In the genomic region with DNA sequence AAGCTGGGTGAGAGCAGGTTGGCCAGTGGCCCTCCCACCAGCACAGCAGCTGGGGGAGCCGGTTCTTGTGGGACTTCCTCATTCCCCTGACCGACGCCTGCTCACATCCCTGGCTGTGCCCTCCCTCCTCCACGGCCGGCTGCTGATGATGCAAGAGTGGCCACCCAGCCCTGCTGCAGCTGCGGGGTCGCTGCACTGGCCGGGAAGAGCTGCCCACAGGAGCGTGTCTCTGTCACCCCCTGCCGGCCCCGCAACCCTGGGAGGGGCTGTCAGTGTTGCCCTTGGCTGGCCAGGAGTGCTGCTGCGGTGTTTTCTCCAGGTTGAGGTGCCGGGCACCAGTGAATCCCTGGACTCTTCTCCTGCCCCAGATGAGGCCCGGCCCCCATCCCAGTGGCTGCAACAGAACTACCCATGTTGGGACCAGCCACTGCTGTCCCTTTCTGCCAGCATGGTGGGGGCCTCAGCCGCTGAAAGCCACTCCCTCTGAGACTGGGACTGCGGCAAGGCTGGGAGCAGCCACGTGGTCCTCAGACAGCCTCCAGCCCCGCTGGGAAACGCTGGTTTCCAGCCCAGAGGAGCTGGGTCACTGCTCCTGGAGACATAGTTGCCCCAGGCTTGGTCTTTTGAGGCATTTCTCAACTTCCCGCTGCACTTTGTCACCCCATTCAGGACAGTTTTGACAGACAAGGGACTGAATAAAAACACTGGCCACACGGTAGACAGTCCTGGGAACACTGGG, we compare ENCODE assay signal across 8 cellular contexts. TPM values are rescaled to one million over a fixed set of nuclear protein-coding genes. Genes with fewer than 3 reads are reported as not detected.
DNase-seq lines count a peak whose midpoint lies in the region; ATAC-seq and TF ChIP-seq lines count a peak whose summit lies in the region.

No MANE protein-coding gene starts in this region.

- H3K27me3 ChIP-seq in GM06990 (replicated peaks; ENCODE audit: control insufficient read depth, insufficient read depth, low read length) (no peaks in the 10 kb centered on the region), mammary epithelial cell (ENCODE audit: insufficient read depth, low read length) (no peaks in the 10 kb centered on the region), lower lobe of right lung (ENCODE audit: low read depth) (no peaks in the 10 kb centered on the region), transverse colon (no peaks in the 10 kb centered on the region)

- H3K9ac ChIP-seq in mammary epithelial cell (ENCODE audit: insufficient read depth, low read length), result no peak overlapping the region

- intact Hi-C loops in mammary epithelial cell (cut with micrococcal nuclease), result no loop called here
- intact Hi-C loops in lower lobe of right lung (cut with DNase I), result no loop called here
- intact Hi-C loops in transverse colon (cut with DNase I; ENCODE audit: low total_unique reads), result no loop called here

- 11% methylated on average over 19 of the region's 21 CpGs for WGBS in mammary epithelial cell (ENCODE audit: low coverage, missing lambda C conversion rate)
- WGBS in transverse colon (ENCODE audit: low coverage in 1 of 2), 2 donors, result 19 to 33% methylated on average over 1 to 20 of the region's 21 CpGs

- peak overlapping the region; percentile 60 for H3K4me3 ChIP-seq in GM06990 (replicated peaks; ENCODE audit: low read depth, low read length)
- no peak overlapping the region for H3K4me3 ChIP-seq in mammary epithelial cell (replicated peaks in 1 of 3; ENCODE audit: insufficient read depth in 1 of 3, low read depth in 2 of 3, low read length in 3 of 3)
- peak overlapping the region; percentile 47 for H3K4me3 ChIP-seq in lower lobe of right lung
- peak overlapping the region in 2 of 4 donors; percentile 12 to 22 for H3K4me3 ChIP-seq in transverse colon

- no TSS peak for BruUV-seq in mammary epithelial cell (replicated peaks; lab: Mats Ljungman, UMichigan)

- in situ Hi-C loops in mammary epithelial cell (cut with MboI; ENCODE audit: low sequenced_read_pairs in 2 of 2) (no loop called here), transverse colon (cut with MboI; ENCODE audit: low pct_ligation_motif_present in 1 of 4, low pct_unique_long_range_greater_than_20kb in 1 of 4, low sequenced_read_pairs in 3 of 4) (no loop called here)

- no peak for DNase-seq in GM06990 (ENCODE audit: extremely low read depth, insufficient read length)
- peak; percentile 66 for DNase-seq in NCI-H69 (lab: John Stamatoyannopoulos, UW)
- peak; percentile 26 for DNase-seq in mammary epithelial cell
- peak; percentile 88 for DNase-seq in lower lobe of right lung
- DNase-seq in transverse colon, result peak; percentile 49

- TF ChIP-seq CTCF in GM06990 (IDR thresholded peaks at IDR 0.05; ENCODE audit: insufficient read depth, low read length, poor library complexity, severe bottlenecking) (peak; percentile 27), mammary epithelial cell (conservative IDR thresholded peaks at IDR 0.05 in 1 of 2, IDR thresholded peaks at IDR 0.05 in 1 of 2; ENCODE audit: extremely low read depth in 1 of 2, insufficient read depth in 1 of 2, low read depth in 1 of 2, low read length in 2 of 2) (peak in 1 of 2 donors; percentile 24), lower lobe of right lung (IDR thresholded peaks at IDR 0.05) (peak; percentile 21), transverse colon (IDR thresholded peaks at IDR 0.05) (no peak)

- TF ChIP-seq EP300 in transverse colon (IDR thresholded peaks at IDR 0.05; ENCODE audit: low read depth), result no peak

- H3K4me1 ChIP-seq in mammary epithelial cell (ENCODE audit: insufficient read depth, low read length), result peaks cover 15% of the 10 kb centered on the region
- peaks cover 15% of the 10 kb centered on the region for H3K4me1 ChIP-seq in lower lobe of right lung
- H3K4me1 ChIP-seq in transverse colon, result peaks cover 0 to 12% (median 6%) of the 10 kb centered on the region in 4 donors

- peak overlapping the region; percentile 42 for H3K4me2 ChIP-seq in mammary epithelial cell (ENCODE audit: insufficient read depth, low read depth, low read length)

- CTCF ChIA-PET in mammary epithelial cell (lab: Charles Lee; ENCODE audit: low non-redundant PET), result no interaction called here

- H3K79me2 ChIP-seq in mammary epithelial cell (ENCODE audit: insufficient read depth, low read length), result no peaks in the 10 kb centered on the region

- no peaks in the 10 kb centered on the region for H3K9me3 ChIP-seq in mammary epithelial cell (replicated peaks; ENCODE audit: insufficient read depth, low read length)
- no peaks in the 10 kb centered on the region for H3K9me3 ChIP-seq in lower lobe of right lung
- H3K9me3 ChIP-seq in transverse colon, result no peaks in the 10 kb centered on the region

- peak overlapping the region; percentile 33 for H2AFZ ChIP-seq in mammary epithelial cell (ENCODE audit: low read depth, low read length)

- dilution Hi-C loops in mammary epithelial cell (cut with HindIII; ENCODE audit: low sequenced_read_pairs), result no loop called here

- H4K20me1 ChIP-seq in mammary epithelial cell (ENCODE audit: insufficient read depth, low read length), result no peaks in the 10 kb centered on the region

- H3K27ac ChIP-seq in mammary epithelial cell (ENCODE audit: insufficient read depth, low read depth, low read length) (no peak overlapping the region), lower lobe of right lung (peak overlapping the region; percentile 75), transverse colon (peak overlapping the region; percentile 25 to 43 (median 30))

- peaks cover 11% of the 10 kb centered on the region for H3K36me3 ChIP-seq in GM06990 (ENCODE audit: control insufficient read depth, insufficient read depth, low read length)
- H3K36me3 ChIP-seq in mammary epithelial cell (ENCODE audit: insufficient read depth, low read length), result no peaks in the 10 kb centered on the region
- no peaks in the 10 kb centered on the region for H3K36me3 ChIP-seq in lower lobe of right lung
- no peaks in the 10 kb centered on the region for H3K36me3 ChIP-seq in transverse colon

- ATAC-seq in lower lobe of right lung (peak; percentile 78 to 86), GM21447 (IDR thresholded peaks at IDR 0.05; ENCODE audit: unreplicated experiment) (no peak), HG03571 (IDR thresholded peaks at IDR 0.05; ENCODE audit: unreplicated experiment) (no peak), HG03175 (IDR thresholded peaks at IDR 0.05; ENCODE audit: unreplicated experiment) (no peak)

- TF ChIP-seq POLR2A in transverse colon (IDR thresholded peaks at IDR 0.05), result no peak

RNA-seq across cellular contexts. Expression of a gene that starts 0.7 kb away (rescaled TPM):
- total RNA-seq in mammary epithelial cell, result 1 to 10 TPM in 1 of 2 donors, under 1 TPM in 1; 0.47 to 1.0 TPM
- polyA plus RNA-seq in mammary epithelial cell, result 0.14 TPM
- polyA minus RNA-seq in mammary epithelial cell, result not detected
- total RNA-seq in lower lobe of right lung, result 15.0 TPM
- 1 to 10 TPM; 1.1 to 5.6 (median 2.0) TPM for total RNA-seq in transverse colon

RNA-seq across cellular contexts. Expression of a gene that starts 9.2 kb away (rescaled TPM):
- total RNA-seq in mammary epithelial cell (10 to 100 TPM; 11.7 to 33.9 TPM), lower lobe of right lung (12.9 TPM), transverse colon (10 to 100 TPM in 2 of 4 donors, 1 to 10 TPM in 2; 6.7 to 17.3 (median 10.4) TPM)
- polyA plus RNA-seq in mammary epithelial cell, result 13.8 TPM
- not detected for polyA minus RNA-seq in mammary epithelial cell

RNA-seq across cellular contexts. Expression of a gene that starts 27.2 kb away (rescaled TPM):
- total RNA-seq in mammary epithelial cell (1 to 10 TPM; 7.0 to 9.2 TPM), lower lobe of right lung (7.4 TPM), transverse colon (10 to 100 TPM in 2 of 4 donors, 1 to 10 TPM in 2; 6.0 to 14.5 (median 10.1) TPM)
- polyA plus RNA-seq in mammary epithelial cell, result 2.9 TPM
- polyA minus RNA-seq in mammary epithelial cell, result 0.52 TPM

RNA-seq across cellular contexts. Expression of a gene that starts 37.7 kb away (rescaled TPM):
- total RNA-seq in mammary epithelial cell (10 to 100 TPM; 28.5 to 62.0 TPM), lower lobe of right lung (34.3 TPM), transverse colon (10 to 100 TPM; 23.6 to 74.6 (median 40.9) TPM)
- polyA plus RNA-seq in mammary epithelial cell, result 37.1 TPM
- polyA minus RNA-seq in mammary epithelial cell, result 38.7 TPM

RNA-seq across cellular contexts. Expression of a gene that starts 37.7 kb away (rescaled TPM):
- 10 to 100 TPM; 41.7 to 68.8 TPM for total RNA-seq in mammary epithelial cell
- polyA plus RNA-seq in mammary epithelial cell, result 69.4 TPM
- 47.2 TPM for polyA minus RNA-seq in mammary epithelial cell
- total RNA-seq in lower lobe of right lung, result 43.2 TPM
- 10 to 100 TPM; 24.3 to 61.3 (median 45.8) TPM for total RNA-seq in transverse colon

Comparison
In these comparisons a context has a peak if more than half of its experiments do, and no peak if none do; other contexts are left out.
1. H3K4me3 ChIP-seq: peak in GM06990 (single experiment) and lower lobe of right lung (single experiment); none in mammary epithelial cell (0 of 3).
2. CTCF ChIP-seq: peak in GM06990 (single experiment) and lower lobe of right lung (single experiment); none in transverse colon (0 of 5).
3. ATAC-seq: peak in lower lobe of right lung (2 of 2); none in GM21447 (single experiment), HG03571 (single experiment) and HG03175 (single experiment).